Comparison of ENCODE assay signal across 21 cellular contexts in the genomic region with DNA sequence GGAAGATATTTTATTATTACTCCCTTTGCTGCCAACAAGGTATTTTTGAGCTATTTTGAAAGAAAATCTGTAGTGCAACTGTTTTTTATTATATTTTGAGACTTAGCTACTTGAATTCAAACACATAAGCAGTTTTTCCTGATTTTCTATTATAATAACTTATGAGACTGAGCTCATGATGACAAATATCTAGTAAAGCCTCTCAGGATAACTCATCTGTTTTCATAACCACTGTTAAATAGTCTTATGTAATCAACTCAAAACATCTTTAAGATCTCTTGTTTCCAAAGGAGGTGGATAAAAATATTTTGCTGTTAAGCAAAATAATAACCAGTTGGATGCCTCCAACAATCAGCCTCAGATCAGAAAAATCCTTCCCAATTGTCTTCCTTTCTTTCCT. TPM values are rescaled to one million over a fixed set of nuclear protein-coding genes. Genes with fewer than 3 reads are reported as not detected.
DNase-seq lines count a peak whose midpoint lies in the region; ATAC-seq and TF ChIP-seq lines count a peak whose summit lies in the region.
"Had no signal": no experiment of that assay in that cellular context is flagged by ENCODE, and none has a peak within 500 bp of the region (broad histone marks: within the 10 kb centered on the region; RNA-seq: fewer than 3 reads in every experiment).

No MANE protein-coding gene starts in this region.

- H3K4me2 ChIP-seq in parathyroid adenoma (ENCODE audit: low read length) (no peak overlapping the region), MM.1S (ENCODE audit: low read depth, low read length) (no peak overlapping the region)

- peak; percentile 68 for ATAC-seq in esophagus mucosa
- ATAC-seq in CD8-positive, alpha-beta T cell, result no peak
- ATAC-seq: GM12878, WTC11 had no signal

- intact Hi-C loops in CD8-positive, alpha-beta T cell (cut with DNase I, micrococcal nuclease), result no loop called here

- H3K4me3 ChIP-seq in LNCaP clone FGC (ENCODE audit: low read depth, low read length) (no peak overlapping the region), parathyroid adenoma (ENCODE audit: low read depth, low read length) (no peak overlapping the region), MM.1S (ENCODE audit: low read length) (no peak overlapping the region)
- no peak overlapping the region for H3K4me3 ChIP-seq in CD8-positive, alpha-beta T cell (ENCODE audit: low read depth, low read length)
- H3K4me3 ChIP-seq: GM12878, left ventricle myocardium inferior, right atrium auricular region had no signal

- POLR2A ChIA-PET in CD8-positive, alpha-beta T cell (lab: Charles Lee), result interaction anchor here (0.6 to 1.2 kb wide), 4 partner anchors 11 to 715 kb away, joined by 3 to 4 read pairs (median 4); no protein-coding TSS in a partner anchor

- H3F3A ChIP-seq in MM.1S (ENCODE audit: insufficient read depth, low read length), result no peaks in the 10 kb centered on the region

- H3K9ac ChIP-seq in parathyroid adenoma (no peak overlapping the region), MM.1S (ENCODE audit: low read length) (no peak overlapping the region)

- H3K79me2 ChIP-seq in parathyroid adenoma (no peaks in the 10 kb centered on the region), MM.1S (ENCODE audit: low read length) (no peaks in the 10 kb centered on the region)

- H3K36me3 ChIP-seq in parathyroid adenoma (ENCODE audit: control insufficient read depth, insufficient read depth, low read length), result no peaks in the 10 kb centered on the region
- H3K36me3 ChIP-seq in MM.1S (replicated peaks; ENCODE audit: insufficient read depth, low read length), result no peaks in the 10 kb centered on the region
- H3K36me3 ChIP-seq in CD8-positive, alpha-beta T cell (ENCODE audit: insufficient read depth, low read length), result no peaks in the 10 kb centered on the region
- H3K36me3 ChIP-seq: left ventricle myocardium inferior, right atrium auricular region had no signal

- peak; percentile 44 for DNase-seq in AG20443 (ENCODE audit: low spot score)
- peak; percentile 56 for DNase-seq in LNCaP clone FGC (ENCODE audit: low read depth)
- DNase-seq in NCI-H524 (lab: John Stamatoyannopoulos, UW), result no peak
- no peak for DNase-seq in MM.1S
- no peak for DNase-seq in CD8-positive, alpha-beta T cell
- DNase-seq in middle frontal gyrus (ENCODE audit: extremely low spot score, low spot score), result no peak
- DNase-seq: activated CD4-positive, alpha-beta T cell treated with anti-CD3 and anti-CD28 coated beads, Interleukin-2, amount 50 U/mL, for 48 hours; amniotic stem cell; DMS 273 treated with DMSO at 0.1 percent for 48 hours; erythroblast; Karpas-422; left ventricle myocardium inferior; NCI-H1105 treated with DMSO at 0.1 percent for 48 hours; substantia nigra had no signal

- no peaks in the 10 kb centered on the region for H3K9me3 Mint-ChIP-seq in CD8-positive, alpha-beta T cell
- H3K9me3 Mint-ChIP-seq: central memory CD8-positive, alpha-beta T cell; T-helper 2 cell treated with Interferon-gamma antibody and Interleukin-4, amounts not matched to agents 5 μg/mL and 100 μg/mL, for 36 hours; WTC11 had no signal

- H2AFZ ChIP-seq in parathyroid adenoma (peak overlapping the region; percentile 13), MM.1S (ENCODE audit: low read length) (no peak overlapping the region)

- H3K9me2 ChIP-seq in MM.1S (replicated peaks; ENCODE audit: insufficient read depth, low read length), result no peaks in the 10 kb centered on the region

- no peaks in the 10 kb centered on the region for H3K27me3 Mint-ChIP-seq in CD8-positive, alpha-beta T cell (ENCODE audit: low read depth)
- H3K27me3 Mint-ChIP-seq: central memory CD8-positive, alpha-beta T cell had no signal

- no peak for TF ChIP-seq CTCF in LNCaP clone FGC (IDR thresholded peaks at IDR 0.05; ENCODE audit: control insufficient read depth, extremely low read depth, insufficient read depth)
- no peak for TF ChIP-seq CTCF in parathyroid adenoma (IDR thresholded peaks at IDR 0.05)
- TF ChIP-seq CTCF in MM.1S (IDR thresholded peaks at IDR 0.05; ENCODE audit: low read length), result no peak
- TF ChIP-seq CTCF in CD8-positive, alpha-beta T cell (IDR thresholded peaks at IDR 0.05), result no peak

- peaks cover 2% of the 10 kb centered on the region for H3K4me1 Mint-ChIP-seq in CD8-positive, alpha-beta T cell (ENCODE audit: low read depth)
- H3K4me1 Mint-ChIP-seq: central memory CD8-positive, alpha-beta T cell; WTC11 had no signal

- CTCF ChIA-PET in CD8-positive, alpha-beta T cell (lab: Charles Lee), result interaction anchor here (4.5 kb wide), 1 partner anchor 135 kb away, joined by 19 read pairs; no protein-coding TSS in a partner anchor

- no peaks in the 10 kb centered on the region for H3K9me3 ChIP-seq in parathyroid adenoma (ENCODE audit: control insufficient read depth, low read length)
- H3K9me3 ChIP-seq in MM.1S (replicated peaks; ENCODE audit: insufficient read depth, low read length), result no peaks in the 10 kb centered on the region
- H3K9me3 ChIP-seq in CD8-positive, alpha-beta T cell (ENCODE audit: low read length), result no peaks in the 10 kb centered on the region
- H3K9me3 ChIP-seq: left ventricle myocardium inferior, right atrium auricular region had no signal

- peaks cover 13% of the 10 kb centered on the region for H3K4me1 ChIP-seq in parathyroid adenoma
- H3K4me1 ChIP-seq in MM.1S (ENCODE audit: low read length), result no peaks in the 10 kb centered on the region
- no peaks in the 10 kb centered on the region for H3K4me1 ChIP-seq in CD8-positive, alpha-beta T cell (ENCODE audit: insufficient read depth, low read length)

- H3K4me3 Mint-ChIP-seq in CD8-positive, alpha-beta T cell, result no peak overlapping the region
- H3K4me3 Mint-ChIP-seq: central memory CD8-positive, alpha-beta T cell; T-helper 2 cell treated with Interferon-gamma antibody and Interleukin-4, amounts not matched to agents 5 μg/mL and 100 μg/mL, for 36 hours; WTC11 had no signal

- H4K20me1 ChIP-seq in MM.1S (ENCODE audit: insufficient read depth, low read length), result no peaks in the 10 kb centered on the region

- H3K27me3 ChIP-seq in parathyroid adenoma (ENCODE audit: control insufficient read depth, insufficient read depth, low read length) (no peaks in the 10 kb centered on the region), MM.1S (replicated peaks; ENCODE audit: insufficient read depth, low read length) (no peaks in the 10 kb centered on the region)
- no peaks in the 10 kb centered on the region for H3K27me3 ChIP-seq in CD8-positive, alpha-beta T cell (ENCODE audit: insufficient read depth, low read length)
- H3K27me3 ChIP-seq: right atrium auricular region had no signal

- H3K27ac Mint-ChIP-seq in CD8-positive, alpha-beta T cell, result no peak overlapping the region
- H3K27ac Mint-ChIP-seq: WTC11 had no signal

- H3K36me3 Mint-ChIP-seq in CD8-positive, alpha-beta T cell, result no peaks in the 10 kb centered on the region
- H3K36me3 Mint-ChIP-seq: WTC11 had no signal

- H3K27ac ChIP-seq in parathyroid adenoma (peak overlapping the region; percentile 76), MM.1S (ENCODE audit: low read length) (no peak overlapping the region)
- no peak overlapping the region for H3K27ac ChIP-seq in CD8-positive, alpha-beta T cell (ENCODE audit: low read depth, low read length)
- H3K27ac ChIP-seq: right atrium auricular region had no signal

RNA-seq across cellular contexts. Expression of a gene that starts 21.9 kb away (rescaled TPM):
- 327 TPM for total RNA-seq in esophagus mucosa
- 100 to 1,000 TPM; 331 to 334 TPM for total RNA-seq in CD8-positive, alpha-beta T cell

Comparison
In these comparisons a context has a peak if more than half of its experiments do, and no peak if none do; other contexts are left out.
1. DNase-seq: peak in AG20443 (single experiment) and LNCaP clone FGC (single experiment); none in NCI-H524 (0 of 2), MM.1S (single experiment), CD8-positive, alpha-beta T cell (0 of 7) and middle frontal gyrus (single experiment).